ENCODE assay signal across 14 cellular contexts in genomic region chr9:136857606-136858412, GRCh38. TPM values are rescaled to one million over a fixed set of nuclear protein-coding genes. Genes with fewer than 3 reads are reported as not detected.
A peak's percentile ranks its signal among the peaks of the same experiment; 100 is the strongest.
DNase-seq lines count a peak whose midpoint lies in the region; ATAC-seq and TF ChIP-seq lines count a peak whose summit lies in the region.
"Had no signal": no experiment of that assay in that cellular context is flagged by ENCODE, and none has a peak within 500 bp of the region (broad histone marks: within the 10 kb centered on the region; RNA-seq: fewer than 3 reads in every experiment).

No MANE protein-coding gene starts in this region.

- H3K4me2 ChIP-seq in hepatocyte: no peak overlapping the region

- no peaks in the 10 kb centered on the region for H3K79me2 ChIP-seq in hepatocyte

- peak in 1 of 4 donors; percentile 0 for ATAC-seq in heart left ventricle
- no peak for ATAC-seq in stimulated activated naive B cell treated with anti-CD40 and anti-IgM and Interleukin-4, amounts not matched to agents 10 μg/mL and 1 μg/mL and 100 μg/mL, for 72 hours (replicated peaks)
- no peak for ATAC-seq in GM18520 (IDR thresholded peaks at IDR 0.05; ENCODE audit: unreplicated experiment)
- no peak for ATAC-seq in GM19035 (IDR thresholded peaks at IDR 0.05; ENCODE audit: unreplicated experiment)
- ATAC-seq: activated T-helper 17 cell treated with anti-CD3 and anti-CD28 coated beads, Interleukin-2, amount 50 U/mL, for 72 hours had no signal

- H3K4me3 Mint-ChIP-seq in stimulated activated naive B cell treated with anti-CD40 and anti-IgM and Interleukin-4, amounts not matched to agents 10 μg/mL and 1 μg/mL and 100 μg/mL, for 72 hours: no peak overlapping the region
- H3K4me3 Mint-ChIP-seq: activated T-helper 17 cell treated with anti-CD3 and anti-CD28 coated beads, Interleukin-2, amount 50 U/mL, for 72 hours had no signal

- H2AFZ ChIP-seq in hepatocyte: no peak overlapping the region

- TF ChIP-seq POLR2A in heart left ventricle (IDR thresholded peaks at IDR 0.05): no peak

- H3K36me3 ChIP-seq in heart left ventricle (peaks cover 0 to 31% (median 23%) of the 10 kb centered on the region in 9 donors), right atrium auricular region (peaks cover 24% of the 10 kb centered on the region), hepatocyte (replicated peaks; ENCODE audit: insufficient read depth, low read depth) (no peaks in the 10 kb centered on the region)

- H3K9me3 ChIP-seq in heart left ventricle (no peaks in the 10 kb centered on the region), right atrium auricular region (no peaks in the 10 kb centered on the region), hepatocyte (ENCODE audit: low read depth) (no peaks in the 10 kb centered on the region)
- H3K9me3 ChIP-seq: psoas muscle had no signal

- peaks cover 4 to 14% of the 10 kb centered on the region in 2 donors for H3K4me1 Mint-ChIP-seq in stimulated activated naive B cell treated with anti-CD40 and anti-IgM and Interleukin-4, amounts not matched to agents 10 μg/mL and 1 μg/mL and 100 μg/mL, for 72 hours
- H3K4me1 Mint-ChIP-seq: activated T-helper 17 cell treated with anti-CD3 and anti-CD28 coated beads, Interleukin-2, amount 50 U/mL, for 72 hours had no signal

- peaks cover 0 to 19% (median 8%) of the 10 kb centered on the region in 12 donors for H3K4me1 ChIP-seq in heart left ventricle
- H3K4me1 ChIP-seq in right atrium auricular region: peaks cover 0 to 13% of the 10 kb centered on the region in 2 donors
- H3K4me1 ChIP-seq in hepatocyte (ENCODE audit: insufficient read depth): peaks cover 16% of the 10 kb centered on the region

- peak overlapping the region; percentile 84 for H3K27ac Mint-ChIP-seq in stimulated activated naive B cell treated with anti-CD40 and anti-IgM and Interleukin-4, amounts not matched to agents 10 μg/mL and 1 μg/mL and 100 μg/mL, for 72 hours
- H3K27ac Mint-ChIP-seq: activated T-helper 17 cell treated with anti-CD3 and anti-CD28 coated beads, Interleukin-2, amount 50 U/mL, for 72 hours had no signal

- H3K27me3 ChIP-seq in heart left ventricle (no peaks in the 10 kb centered on the region), right atrium auricular region (no peaks in the 10 kb centered on the region), hepatocyte (no peaks in the 10 kb centered on the region)

- peaks cover 5 to 11% of the 10 kb centered on the region in 2 donors for H3K36me3 Mint-ChIP-seq in stimulated activated naive B cell treated with anti-CD40 and anti-IgM and Interleukin-4, amounts not matched to agents 10 μg/mL and 1 μg/mL and 100 μg/mL, for 72 hours

- intact Hi-C loops in heart left ventricle (cut with DNase I): no loop called here

- H3K4me3 ChIP-seq in heart left ventricle (no peak overlapping the region), right atrium auricular region (no peak overlapping the region), hepatocyte (no peak overlapping the region)
- H3K4me3 ChIP-seq: psoas muscle had no signal

- H3K27me3 Mint-ChIP-seq in stimulated activated naive B cell treated with anti-CD40 and anti-IgM and Interleukin-4, amounts not matched to agents 10 μg/mL and 1 μg/mL and 100 μg/mL, for 72 hours: no peaks in the 10 kb centered on the region
- H3K27me3 Mint-ChIP-seq: activated T-helper 17 cell treated with anti-CD3 and anti-CD28 coated beads, Interleukin-2, amount 50 U/mL, for 72 hours had no signal

- H3K9me2 ChIP-seq in hepatocyte (replicated peaks; ENCODE audit: insufficient read depth): no peaks in the 10 kb centered on the region

- no peaks in the 10 kb centered on the region for H4K20me1 ChIP-seq in hepatocyte (ENCODE audit: insufficient read depth, poor library complexity, severe bottlenecking)

- no peaks in the 10 kb centered on the region for H3K9me3 Mint-ChIP-seq in stimulated activated naive B cell treated with anti-CD40 and anti-IgM and Interleukin-4, amounts not matched to agents 10 μg/mL and 1 μg/mL and 100 μg/mL, for 72 hours
- H3K9me3 Mint-ChIP-seq: activated T-helper 17 cell treated with anti-CD3 and anti-CD28 coated beads, Interleukin-2, amount 50 U/mL, for 72 hours had no signal

- H3K27ac ChIP-seq in heart left ventricle: peak overlapping the region in 1 of 12 donors; percentile 61
- H3K27ac ChIP-seq in right atrium auricular region: no peak overlapping the region
- H3K27ac ChIP-seq in hepatocyte: no peak overlapping the region
- H3K27ac ChIP-seq: psoas muscle had no signal

- TF ChIP-seq CTCF in heart left ventricle (IDR thresholded peaks at IDR 0.05): no peak
- no peak for TF ChIP-seq CTCF in right atrium auricular region (IDR thresholded peaks at IDR 0.05)
- no peak for TF ChIP-seq CTCF in hepatocyte (IDR thresholded peaks at IDR 0.05; ENCODE audit: poor library complexity)

- peak in 4 of 5 donors; percentile 8 to 43 (median 30) for DNase-seq in heart left ventricle
- DNase-seq in right atrium auricular region (ENCODE audit: low spot score): no peak
- peak; percentile 45 for DNase-seq in RPMI8226
- peak; percentile 18 for DNase-seq in hepatocyte (ENCODE audit: low spot score)
- no peak for DNase-seq in stimulated activated naive B cell treated with anti-CD40 and anti-IgM and Interleukin-4, amounts not matched to agents 10 μg/mL and 1 μg/mL and 100 μg/mL, for 72 hours
- DNase-seq in NCI-H187 (lab: John Stamatoyannopoulos, UW): no peak
- DNase-seq: activated CD4-positive, alpha-beta T cell treated with anti-CD3 and anti-CD28 coated beads for 1 hour; C1 segment of cervical spinal cord; hypothalamus; NCI-H1436 treated with DMSO at 0.1 percent for 48 hours had no signal

- 86 to 95% (median 88%) methylated on average over 4 to 29 of the region's 29 CpGs for WGBS in heart left ventricle, 4 donors
- 93% methylated on average over 24 of the region's 29 CpGs for WGBS in hepatocyte (ENCODE audit: low lambda C conversion rate, missing lambda C conversion rate)

RNA-seq across cellular contexts. Expression of gene MAMDC4, which starts 5.7 kb away (rescaled TPM):
- total RNA-seq in heart left ventricle: 1 to 10 TPM; 2.9 to 8.3 (median 6.1) TPM
- 10 to 100 TPM in 1 of 2 donors, 1 to 10 TPM in 1; 4.5 to 14.9 TPM for polyA plus RNA-seq in heart left ventricle
- total RNA-seq in right atrium auricular region: 1 to 10 TPM; 1.7 to 2.0 TPM
- 7.9 and 8.5 TPM in 2 replicates for total RNA-seq in hepatocyte
- 12.7 and 16.9 TPM in 2 replicates for polyA plus RNA-seq in hepatocyte

RNA-seq across cellular contexts. Expression of gene EDF1, which starts 8.3 kb away (rescaled TPM):
- total RNA-seq in heart left ventricle: 100 to 1,000 TPM; 289 to 467 (median 341) TPM
- polyA plus RNA-seq in heart left ventricle: 100 to 1,000 TPM; 454 to 605 TPM
- 100 to 1,000 TPM; 329 to 428 TPM for total RNA-seq in right atrium auricular region
- 318 and 372 TPM in 2 replicates for total RNA-seq in hepatocyte
- 508 and 568 TPM in 2 replicates for polyA plus RNA-seq in hepatocyte

RNA-seq across cellular contexts. Expression of gene PHPT1, which starts 8.6 kb away (rescaled TPM):
- total RNA-seq in heart left ventricle: 100 to 1,000 TPM; 230 to 386 (median 266) TPM
- 100 to 1,000 TPM; 225 to 717 TPM for polyA plus RNA-seq in heart left ventricle
- 100 to 1,000 TPM; 140 to 154 TPM for total RNA-seq in right atrium auricular region
- 101 and 111 TPM in 2 replicates for total RNA-seq in hepatocyte
- polyA plus RNA-seq in hepatocyte: 384 and 390 TPM in 2 replicates

RNA-seq across cellular contexts. Expression of gene AJM1, which starts 15.5 kb away (rescaled TPM):
- total RNA-seq in heart left ventricle (1 to 10 TPM; 2.6 to 7.0 (median 6.2) TPM), right atrium auricular region (1 to 10 TPM; 2.7 to 3.0 TPM), hepatocyte (2.0 and 3.0 TPM in 2 replicates)
- polyA plus RNA-seq in heart left ventricle (1 to 10 TPM; 2.8 to 5.5 TPM), hepatocyte (7.2 and 7.7 TPM in 2 replicates)

RNA-seq across cellular contexts. Expression of gene TRAF2, which starts 28.5 kb away (rescaled TPM):
- 10 to 100 TPM in 3 of 9 donors, 1 to 10 TPM in 6; 6.3 to 14.7 (median 9.1) TPM for total RNA-seq in heart left ventricle
- 10 to 100 TPM; 10.6 to 28.3 TPM for polyA plus RNA-seq in heart left ventricle
- total RNA-seq in right atrium auricular region: 1 to 10 TPM; 1.9 to 4.1 TPM
- total RNA-seq in hepatocyte: 7.6 TPM in 2 replicates
- polyA plus RNA-seq in hepatocyte: 12.4 and 12.6 TPM in 2 replicates

Comparison
In these comparisons a context has a peak if more than half of its experiments do, and no peak if none do; other contexts are left out.
1. DNase-seq: peak in heart left ventricle (4 of 5), RPMI8226 (single experiment) and hepatocyte (single experiment); none in right atrium auricular region (single experiment), stimulated activated naive B cell treated with anti-CD40 and anti-IgM and Interleukin-4, amounts not matched to agents 10 μg/mL and 1 μg/mL and 100 μg/mL, for 72 hours (single experiment) and NCI-H187 (0 of 2).